ENCODE assay signal across 9 cellular contexts in the genomic region with DNA sequence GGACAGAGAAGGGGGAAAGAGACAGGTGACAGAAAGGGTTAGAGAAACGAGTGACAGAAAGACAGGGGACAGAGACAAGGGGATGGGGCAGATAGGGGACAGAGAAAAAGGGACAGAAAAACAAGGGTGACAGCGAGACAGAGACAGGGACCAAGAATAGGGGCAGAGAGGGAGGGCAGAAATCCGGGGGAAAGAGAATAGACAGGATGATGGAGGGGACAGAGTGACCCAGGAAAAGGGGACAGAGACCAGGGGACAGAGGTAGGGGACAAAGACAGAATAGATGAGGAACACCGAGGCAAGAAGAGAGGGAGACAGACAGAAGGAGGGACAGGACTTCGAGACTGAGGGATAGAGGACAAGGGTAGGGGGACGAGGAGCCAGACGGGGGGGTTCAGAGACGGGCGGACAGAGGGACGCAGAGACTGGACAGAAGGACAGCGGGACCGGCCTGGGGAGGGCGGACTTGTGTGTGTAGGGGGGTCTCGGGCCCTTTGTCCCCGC. TPM values are rescaled to one million over a fixed set of nuclear protein-coding genes. Genes with fewer than 3 reads are reported as not detected.
DNase-seq lines count a peak whose midpoint lies in the region; ATAC-seq and TF ChIP-seq lines count a peak whose summit lies in the region.
"Had no signal": no experiment of that assay in that cellular context is flagged by ENCODE, and none has a peak within 500 bp of the region (broad histone marks: within the 10 kb centered on the region; RNA-seq: fewer than 3 reads in every experiment).

No MANE protein-coding gene starts in this region.

- H3K36me3 ChIP-seq in H7 (replicated peaks; ENCODE audit: control insufficient read depth, insufficient read depth, low read length) = no peaks in the 10 kb centered on the region
- H3K36me3 ChIP-seq: colonic mucosa had no signal

- ATAC-seq in GM19467 (IDR thresholded peaks at IDR 0.05; ENCODE audit: unreplicated experiment) (no peak), GM18511 (IDR thresholded peaks at IDR 0.05; ENCODE audit: unreplicated experiment) (no peak), GM21423 (IDR thresholded peaks at IDR 0.05; ENCODE audit: unreplicated experiment) (no peak)

- H3K27me3 ChIP-seq in H7 (ENCODE audit: control insufficient read depth, insufficient read depth, low read length) = peaks cover 47% of the 10 kb centered on the region
- H3K27me3 ChIP-seq: colonic mucosa had no signal

- DNase-seq in H7 (no peak), globus pallidus (ENCODE audit: low spot score) (peak; percentile 20), retinal pigment epithelial cell (ENCODE audit: low read depth) (no peak), hippocampal formation (lab: John Stamatoyannopoulos, UW) (no peak)

- peak overlapping the region; percentile 53 for H3K4me3 ChIP-seq in H7 (ENCODE audit: insufficient read depth, low read depth, low read length)
- peak overlapping the region; percentile 70 for H3K4me3 ChIP-seq in retinal pigment epithelial cell (ENCODE audit: low read length)

- TF ChIP-seq CTCF in VCaP (conservative IDR thresholded peaks at IDR 0.05) (no peak), retinal pigment epithelial cell (conservative IDR thresholded peaks at IDR 0.05; ENCODE audit: low read depth, low read length) (no peak)

- peak overlapping the region; percentile 65; the same call in 1 of the 2 replicates for H3K27ac ChIP-seq in VCaP
- H3K27ac ChIP-seq: colonic mucosa had no signal

RNA-seq across cellular contexts. Expression of gene CADM4, which starts 0.6 kb away (rescaled TPM):
- 9.9 and 12.3 TPM in 2 replicates for total RNA-seq in H7 (2014; rRNA removed; shearing (Covaris generic))

RNA-seq across cellular contexts. Expression of gene ZNF428, which starts 19.6 kb away (rescaled TPM):
- 59.0 and 70.5 TPM in 2 replicates for total RNA-seq in H7 (2014; rRNA removed; shearing (Covaris generic))

RNA-seq across cellular contexts. Expression of gene SRRM5, which starts 27.2 kb away (rescaled TPM):
- total RNA-seq in H7 (2014; rRNA removed; shearing (Covaris generic)) = 0.21 and 0.26 TPM in 2 replicates

RNA-seq across cellular contexts. Expression of gene PLAUR, which starts 30.9 kb away (rescaled TPM):
- 16.9 and 31.0 TPM in 2 replicates for total RNA-seq in H7 (2014; rRNA removed; shearing (Covaris generic))

RNA-seq across cellular contexts. Expression of gene ZNF576, which starts 42.6 kb away (rescaled TPM):
- total RNA-seq in H7 (2014; rRNA removed; shearing (Covaris generic)) = 12.3 and 18.6 TPM in 2 replicates
